ENCODE assay signal across 8 cellular contexts in genomic region chr1:233364695-233365539, GRCh38. TPM values are rescaled to one million over a fixed set of nuclear protein-coding genes. Genes with fewer than 3 reads are reported as not detected.
DNase-seq lines count a peak whose midpoint lies in the region; ATAC-seq and TF ChIP-seq lines count a peak whose summit lies in the region.

No MANE protein-coding gene starts in this region.

- no peak overlapping the region for H3K9ac ChIP-seq in mammary epithelial cell (ENCODE audit: insufficient read depth, low read length)
- no peak overlapping the region for H3K9ac ChIP-seq in neural progenitor cell

- peaks cover 8% of the 10 kb centered on the region for H3K4me1 Mint-ChIP-seq in neural progenitor cell

- no TSS peak for BruUV-seq in mammary epithelial cell (replicated peaks; lab: Mats Ljungman, UMichigan)

- dilution Hi-C loops in mammary epithelial cell (cut with HindIII; ENCODE audit: low sequenced_read_pairs) = no loop called here

- no peaks in the 10 kb centered on the region for H3K36me3 ChIP-seq in mammary epithelial cell (ENCODE audit: insufficient read depth, low read length)
- H3K36me3 ChIP-seq in neural progenitor cell = no peaks in the 10 kb centered on the region

- H3K27ac ChIP-seq in mammary epithelial cell (ENCODE audit: insufficient read depth, low read depth, low read length) = no peak overlapping the region
- H3K27ac ChIP-seq in neural progenitor cell = no peak overlapping the region

- no peaks in the 10 kb centered on the region for H3K36me3 Mint-ChIP-seq in neural progenitor cell

- H3K79me2 ChIP-seq in mammary epithelial cell (ENCODE audit: insufficient read depth, low read length) (no peaks in the 10 kb centered on the region), neural progenitor cell (ENCODE audit: low read depth) (no peaks in the 10 kb centered on the region)

- WGBS in mammary epithelial cell (ENCODE audit: low coverage, missing lambda C conversion rate) = 74% methylated on average over 5 of the region's 5 CpGs

- no peak for ATAC-seq in esophagus mucosa

- H4K20me1 ChIP-seq in mammary epithelial cell (ENCODE audit: insufficient read depth, low read length) = no peaks in the 10 kb centered on the region
- H4K20me1 ChIP-seq in neural progenitor cell (ENCODE audit: low read depth) = no peaks in the 10 kb centered on the region

- no peaks in the 10 kb centered on the region for H3F3A ChIP-seq in neural progenitor cell (ENCODE audit: low read depth)

- H3K27me3 ChIP-seq in mammary epithelial cell (ENCODE audit: insufficient read depth, low read length) = no peaks in the 10 kb centered on the region
- no peaks in the 10 kb centered on the region for H3K27me3 ChIP-seq in neural progenitor cell

- H3K4me2 ChIP-seq in mammary epithelial cell (ENCODE audit: insufficient read depth, low read depth, low read length) (no peak overlapping the region), neural progenitor cell (no peak overlapping the region)

- intact Hi-C loops in mammary epithelial cell (cut with micrococcal nuclease) = loop anchor here (1.0 kb wide), 1 partner anchor 61 kb away; no protein-coding TSS in a partner anchor

- H2AFZ ChIP-seq in mammary epithelial cell (ENCODE audit: low read depth, low read length) = no peak overlapping the region
- no peak overlapping the region for H2AFZ ChIP-seq in neural progenitor cell (replicated peaks)

- H3K9me3 ChIP-seq in mammary epithelial cell (replicated peaks; ENCODE audit: insufficient read depth, low read length) (no peaks in the 10 kb centered on the region), neural progenitor cell (ENCODE audit: low read depth) (no peaks in the 10 kb centered on the region)

- H3K4me3 ChIP-seq in mammary epithelial cell (replicated peaks in 1 of 3; ENCODE audit: insufficient read depth in 1 of 3, low read depth in 2 of 3, low read length in 3 of 3) = no peak overlapping the region
- H3K4me3 ChIP-seq in neural progenitor cell = no peak overlapping the region

- TF ChIP-seq CTCF in mammary epithelial cell (conservative IDR thresholded peaks at IDR 0.05 in 1 of 2, IDR thresholded peaks at IDR 0.05 in 1 of 2; ENCODE audit: extremely low read depth in 1 of 2, insufficient read depth in 1 of 2, low read depth in 1 of 2, low read length in 2 of 2) = peak; percentile 52 to 59
- TF ChIP-seq CTCF in neural progenitor cell (IDR thresholded peaks at IDR 0.05) = peak; percentile 81

- H3K27me3 Mint-ChIP-seq in neural progenitor cell (ENCODE audit: insufficient read depth, low read depth) = no peaks in the 10 kb centered on the region

- H3K9me3 Mint-ChIP-seq in neural progenitor cell = no peaks in the 10 kb centered on the region

- no peak overlapping the region for H3K27ac Mint-ChIP-seq in neural progenitor cell

- peaks cover 4% of the 10 kb centered on the region for H3K4me1 ChIP-seq in mammary epithelial cell (ENCODE audit: insufficient read depth, low read length)
- H3K4me1 ChIP-seq in neural progenitor cell = no peaks in the 10 kb centered on the region

- no peak overlapping the region for H3K4me3 Mint-ChIP-seq in neural progenitor cell

- CTCF ChIA-PET in mammary epithelial cell (lab: Charles Lee; ENCODE audit: low non-redundant PET) = no interaction called here

- in situ Hi-C loops in mammary epithelial cell (cut with MboI; ENCODE audit: low sequenced_read_pairs in 2 of 2) = no loop called here

- peak; percentile 19 for DNase-seq in EH (ENCODE audit: low read depth)
- DNase-seq in LHCN-M2 (ENCODE audit: low read depth) = peak; percentile 8
- no peak for DNase-seq in mammary epithelial cell
- no peak for DNase-seq in neural progenitor cell (ENCODE audit: low spot score)
- no peak for DNase-seq in cerebellar nuclear complex (lab: John Stamatoyannopoulos, UW)
- no peak for DNase-seq in activated naive CD4-positive, alpha-beta T cell treated with anti-CD3 and anti-CD28 coated beads, Interleukin-2, amount 50 U/mL, for 16 hours
- no peak for DNase-seq in 8988T

RNA-seq across cellular contexts. Expression of gene MAP3K21, which starts 37.4 kb away (rescaled TPM):
- total RNA-seq in LHCN-M2 (2014; rRNA removed) (under 0.01 TPM in 1 of 2 replicates, not detected in the other), mammary epithelial cell (1 to 10 TPM; 6.3 to 8.5 TPM), neural progenitor cell (ENCODE audit: low replicate concordance) (4.2 and 5.4 TPM in 2 replicates), esophagus mucosa (2.6 TPM)
- polyA plus RNA-seq in LHCN-M2 (2012) = not detected
- polyA plus RNA-seq in mammary epithelial cell = 6.8 TPM
- 11.5 TPM for polyA minus RNA-seq in mammary epithelial cell

Comparison
In these comparisons a context has a peak if more than half of its experiments do, and no peak if none do; other contexts are left out.
1. DNase-seq: peak in EH (single experiment) and LHCN-M2 (single experiment); none in mammary epithelial cell (single experiment), neural progenitor cell (single experiment), cerebellar nuclear complex (0 of 2), activated naive CD4-positive, alpha-beta T cell treated with anti-CD3 and anti-CD28 coated beads, Interleukin-2, amount 50 U/mL, for 16 hours (single experiment) and 8988T (single experiment).